In genomic region chr19:55633866-55634265, GRCh38 we compare ENCODE assay signal across 10 cellular contexts. TPM values are rescaled to one million over a fixed set of nuclear protein-coding genes. Genes with fewer than 3 reads are reported as not detected.
A peak's percentile ranks its signal among the peaks of the same experiment; 100 is the strongest.
DNase-seq lines count a peak whose midpoint lies in the region; ATAC-seq, FAIRE-seq and TF ChIP-seq lines count a peak whose summit lies in the region.
"Had no signal": no experiment of that assay in that cellular context is flagged by ENCODE, and none has a peak within 500 bp of the region (broad histone marks: within the 10 kb centered on the region; RNA-seq: fewer than 3 reads in every experiment).

No MANE protein-coding gene starts in this region.

- H3K36me3 Mint-ChIP-seq in GM23338 (ENCODE audit: low read depth): peaks cover 13% of the 10 kb centered on the region
- peaks cover 23% of the 10 kb centered on the region for H3K36me3 Mint-ChIP-seq in activated CD8-positive, alpha-beta T cell treated with anti-CD3 and anti-CD28 coated beads, Interleukin-2, amount 10 ng/mL, durations not matched to agents 7 days and 5 days (ENCODE audit: low read depth)

- H2AK5ac ChIP-seq in mesendoderm (ENCODE audit: low read length): no peak overlapping the region

- H3K9ac ChIP-seq in mesendoderm (ENCODE audit: low read length): no peak overlapping the region

- no peaks in the 10 kb centered on the region for H3K9me3 ChIP-seq in A549

- H3K4me3 ChIP-seq in A549: no peak overlapping the region; the same call in 2 of the 3 replicates
- no peak overlapping the region for H3K4me3 ChIP-seq in GM23338
- no peak overlapping the region for H3K4me3 ChIP-seq in mesendoderm (ENCODE audit: low read length)
- no peak overlapping the region for H3K4me3 ChIP-seq in brain microvascular endothelial cell (ENCODE audit: low read depth, low read length)

- H3K4me2 ChIP-seq in A549 (peak overlapping the region; percentile 70), GM23338 (no peak overlapping the region), mesendoderm (ENCODE audit: low read length) (no peak overlapping the region)

- TF ChIP-seq EP300 in A549 (IDR thresholded peaks at IDR 0.05): no peak

- CTCF ChIA-PET in A549 (lab: Yijun Ruan, JAX): interaction anchor here (0.9 to 24.9 kb wide), 23 partner anchors 11 to 498 kb away, joined by 3 to 363 read pairs (median 14); partner anchors contain the start of genes U2AF2, ZNF581, ZNF628 and ZNF784
- CTCF ChIA-PET in activated CD8-positive, alpha-beta T cell treated with anti-CD3 and anti-CD28 coated beads, Interleukin-2, amount 10 ng/mL, durations not matched to agents 7 days and 5 days (lab: Charles Lee): interaction anchor here (1.1 to 4.9 kb wide), 18 partner anchors 9 to 699 kb away, joined by 3 to 46 read pairs (median 10); partner anchors contain the start of genes CCDC106, FIZ1, U2AF2 and ZNF524

- DNase-seq in A549 (ENCODE audit: low read depth in 1 of 2, low spot score in 1 of 2) (no peak), GM23338 (ENCODE audit: low spot score) (no peak), mesendoderm (no peak), dedifferentiated amniotic fluid mesenchymal stem cell (ENCODE audit: extremely low spot score) (no peak), brain microvascular endothelial cell (no peak), NOMO-1 (lab: John Stamatoyannopoulos, UW; ENCODE audit: unreplicated experiment in 2 of 2) (no peak)
- no peak for DNase-seq in activated CD8-positive, alpha-beta T cell treated with anti-CD3 and anti-CD28 coated beads, Interleukin-2, amount 10 ng/mL, durations not matched to agents 7 days and 5 days
- DNase-seq: occipital lobe had no signal

- TF ChIP-seq RAD21 in A549 (conservative IDR thresholded peaks at IDR 0.05 in 1 of 2, IDR thresholded peaks at IDR 0.05 in 1 of 2): no peak

- ATAC-seq in A549: no peak
- ATAC-seq in GM23338: no peak
- no peak for ATAC-seq in activated CD8-positive, alpha-beta T cell treated with anti-CD3 and anti-CD28 coated beads, Interleukin-2, amount 10 ng/mL, durations not matched to agents 7 days and 5 days
- ATAC-seq in GM18909 (IDR thresholded peaks at IDR 0.05; ENCODE audit: poor library complexity, unreplicated experiment): no peak

- POLR2A ChIA-PET in A549 (lab: Yijun Ruan, JAX): interaction anchor here (0.7 to 2.0 kb wide), 6 partner anchors 9 to 1950 kb away, joined by 3 to 27 read pairs (median 6); partner anchors contain the start of gene ZNF784
- POLR2A ChIA-PET in activated CD8-positive, alpha-beta T cell treated with anti-CD3 and anti-CD28 coated beads, Interleukin-2, amount 10 ng/mL, durations not matched to agents 7 days and 5 days (lab: Charles Lee): interaction anchor here (1.1 to 1.6 kb wide), 3 partner anchors 12 to 27 kb away, joined by 3 to 5 read pairs (median 4); no protein-coding TSS in a partner anchor

- no peak overlapping the region for H2BK120ac ChIP-seq in mesendoderm (ENCODE audit: low read depth, low read length)

- no peak for TF ChIP-seq CTCF in A549 (IDR thresholded peaks at IDR 0.05)
- no peak for TF ChIP-seq CTCF in GM23338 (conservative IDR thresholded peaks at IDR 0.05; ENCODE audit: low read depth in 2 of 2)
- no peak for TF ChIP-seq CTCF in brain microvascular endothelial cell (IDR thresholded peaks at IDR 0.05; ENCODE audit: low read depth, low read length, missing control alignments)

- H3K79me1 ChIP-seq in mesendoderm (ENCODE audit: low read length): peaks cover 18% of the 10 kb centered on the region

- no peak overlapping the region for H2BK5ac ChIP-seq in mesendoderm (ENCODE audit: low read length)

- H3K4me1 Mint-ChIP-seq in GM23338: peaks cover 26% of the 10 kb centered on the region
- H3K4me1 Mint-ChIP-seq in activated CD8-positive, alpha-beta T cell treated with anti-CD3 and anti-CD28 coated beads, Interleukin-2, amount 10 ng/mL, durations not matched to agents 7 days and 5 days (ENCODE audit: low read depth): peaks cover 59% of the 10 kb centered on the region

- peak overlapping the region; percentile 95 for H2AFZ ChIP-seq in GM23338

- no peak for TF ChIP-seq POLR2A in A549 (IDR thresholded peaks at IDR 0.05; ENCODE audit: low read length)

- H3K4ac ChIP-seq in mesendoderm (ENCODE audit: low read depth, low read length): no peak overlapping the region

- H3K36me3 ChIP-seq in GM23338 (ENCODE audit: insufficient read depth) (no peaks in the 10 kb centered on the region), mesendoderm (ENCODE audit: control insufficient read depth, insufficient read depth, low read length) (no peaks in the 10 kb centered on the region), brain microvascular endothelial cell (replicated peaks) (no peaks in the 10 kb centered on the region)

- H3K79me2 ChIP-seq in GM23338 (replicated peaks; ENCODE audit: insufficient read depth) (peaks cover 17% of the 10 kb centered on the region), mesendoderm (ENCODE audit: control insufficient read depth, insufficient read depth, low read length) (peaks cover 16% of the 10 kb centered on the region)

- H3K9me3 Mint-ChIP-seq in GM23338: peaks cover 4% of the 10 kb centered on the region; the same call in 2 of the 3 replicates
- H3K9me3 Mint-ChIP-seq in activated CD8-positive, alpha-beta T cell treated with anti-CD3 and anti-CD28 coated beads, Interleukin-2, amount 10 ng/mL, durations not matched to agents 7 days and 5 days (ENCODE audit: insufficient read depth): no peaks in the 10 kb centered on the region

- H3K27ac Mint-ChIP-seq in GM23338: no peak overlapping the region
- H3K27ac Mint-ChIP-seq in activated CD8-positive, alpha-beta T cell treated with anti-CD3 and anti-CD28 coated beads, Interleukin-2, amount 10 ng/mL, durations not matched to agents 7 days and 5 days: peak overlapping the region; percentile 80

- H2BK15ac ChIP-seq in mesendoderm (replicated peaks; ENCODE audit: low read depth): no peak overlapping the region

- H3K18ac ChIP-seq in mesendoderm (ENCODE audit: low read length): no peak overlapping the region

- peaks cover 5% of the 10 kb centered on the region; the same call in 1 of the 2 replicates for H4K20me1 ChIP-seq in GM23338 (replicated peaks; ENCODE audit: insufficient read depth)

- peak overlapping the region; percentile 81 for H4K5ac ChIP-seq in mesendoderm (ENCODE audit: low read length)

- no peak overlapping the region for H4K8ac ChIP-seq in mesendoderm (ENCODE audit: low read depth, low read length)

- H3K27me3 ChIP-seq in GM23338 (ENCODE audit: insufficient read depth): no peaks in the 10 kb centered on the region
- no peaks in the 10 kb centered on the region for H3K27me3 ChIP-seq in mesendoderm (ENCODE audit: insufficient read depth, low read length, poor library complexity)
- H3K27me3 ChIP-seq in brain microvascular endothelial cell (replicated peaks): no peaks in the 10 kb centered on the region

- peaks cover 17% of the 10 kb centered on the region for H3K27me3 Mint-ChIP-seq in GM23338 (ENCODE audit: insufficient read depth, low read depth, poor library complexity)
- H3K27me3 Mint-ChIP-seq in activated CD8-positive, alpha-beta T cell treated with anti-CD3 and anti-CD28 coated beads, Interleukin-2, amount 10 ng/mL, durations not matched to agents 7 days and 5 days (ENCODE audit: low read depth): peaks cover 2% of the 10 kb centered on the region

- H3K9me2 ChIP-seq in GM23338 (ENCODE audit: insufficient read depth): no peaks in the 10 kb centered on the region; the same call in 1 of the 2 replicates

- no peak overlapping the region for H3K23ac ChIP-seq in mesendoderm (ENCODE audit: low read length)

- H3K4me1 ChIP-seq in A549: peaks cover 17% of the 10 kb centered on the region
- peaks cover 9% of the 10 kb centered on the region for H3K4me1 ChIP-seq in GM23338 (ENCODE audit: insufficient read depth)
- peaks cover 6% of the 10 kb centered on the region for H3K4me1 ChIP-seq in mesendoderm (ENCODE audit: control insufficient read depth, low read depth, low read length)

- no peak for FAIRE-seq in A549 (lab: Jason Lieb, UNC)
- FAIRE-seq: bronchial epithelial cell had no signal

- H3K27ac ChIP-seq in A549 (peak overlapping the region in 1 of 2 experiments; percentile 88; a peak in 4 of 6 replicates), GM23338 (ENCODE audit: low read depth) (no peak overlapping the region), mesendoderm (ENCODE audit: low read depth, low read length) (no peak overlapping the region), brain microvascular endothelial cell (no peak overlapping the region)

- in situ Hi-C loops in brain microvascular endothelial cell (cut with HindIII; ENCODE audit: low pct_ligation_motif_present, low sequenced_read_pairs): no loop called here

- 0 out of 2 replicates have a peak, but pooled peaks cover 10% of the 10 kb centered on the region for H3F3A ChIP-seq in GM23338 (replicated peaks; ENCODE audit: low read depth)

- no peak overlapping the region for H3K4me3 Mint-ChIP-seq in GM23338
- peak overlapping the region; percentile 100 for H3K4me3 Mint-ChIP-seq in activated CD8-positive, alpha-beta T cell treated with anti-CD3 and anti-CD28 coated beads, Interleukin-2, amount 10 ng/mL, durations not matched to agents 7 days and 5 days

- H3K56ac ChIP-seq in mesendoderm (ENCODE audit: low read length): no peak overlapping the region

- 95% methylated on average over 7 of the region's 7 CpGs for WGBS in A549 (ENCODE audit: missing lambda C conversion rate)
- WGBS in mesendoderm (ENCODE audit: extremely low coverage, insufficient coverage, low lambda C conversion rate): no CpG with 5 or more reads among the region's 7 CpGs

RNA-seq across cellular contexts. Expression of gene ZNF580, which starts 6.9 kb away (rescaled TPM):
- 9.2 and 15.2 TPM in 2 replicates for polyA plus RNA-seq in A549 (2011; rRNA removed)
- 31.0 and 40.5 TPM in 2 replicates for polyA plus RNA-seq in A549 (2012; cell fraction: cytosol; rRNA removed)
- polyA plus RNA-seq in A549 (2012; cell fraction: nucleus; rRNA removed): 44.9 and 60.4 TPM in 2 replicates
- polyA plus RNA-seq in A549 (2017; fragmentation: RNase III; extraction: RNeasy Plus Mini Kit Qiagen cat#74134 plus additional on column Dnase treatment): 40.5 to 57.0 TPM (median 52.8 TPM) in 3 replicates
- 14.0 and 15.0 TPM in 2 replicates for polyA minus RNA-seq in A549 (2011; rRNA and poly(A)+ RNA removed)
- 10.9 and 18.7 TPM in 2 replicates for total RNA-seq in GM23338 (2014; rRNA removed; shearing (Covaris generic))
- polyA plus RNA-seq in GM23338 (2016; fragmentation: Nextera tagmentation; extraction: Ambion mirVana): 23.6 and 23.9 TPM in 2 replicates
- total RNA-seq in activated CD8-positive, alpha-beta T cell treated with anti-CD3 and anti-CD28 coated beads, Interleukin-2, amount 10 ng/mL, durations not matched to agents 7 days and 5 days: 10 to 100 TPM; 30.2 to 32.1 TPM
- 12.1 TPM for polyA plus RNA-seq in mesendoderm (2013, experiment 1 of 2)
- polyA plus RNA-seq in mesendoderm (2013, experiment 2 of 2): 13.5 TPM

RNA-seq across cellular contexts. Expression of gene ZNF784, which starts 9.5 kb away (rescaled TPM):
- polyA plus RNA-seq in A549 (2011; rRNA removed) (3.5 and 4.1 TPM in 2 replicates), A549 (2017; fragmentation: RNase III; extraction: RNeasy Plus Mini Kit Qiagen cat#74134 plus additional on column Dnase treatment) (6.0 to 7.1 TPM (median 6.6 TPM) in 3 replicates), GM23338 (2016; fragmentation: Nextera tagmentation; extraction: Ambion mirVana) (1.5 and 1.6 TPM in 2 replicates)
- 5.1 and 7.2 TPM in 2 replicates for polyA plus RNA-seq in A549 (2012; cell fraction: cytosol; rRNA removed)
- polyA plus RNA-seq in A549 (2012; cell fraction: nucleus; rRNA removed): 12.3 and 14.7 TPM in 2 replicates
- polyA minus RNA-seq in A549 (2011; rRNA and poly(A)+ RNA removed): 5.4 and 5.5 TPM in 2 replicates
- 5.6 and 6.7 TPM in 2 replicates for total RNA-seq in GM23338 (2014; rRNA removed; shearing (Covaris generic))
- 1 to 10 TPM; 5.2 to 5.3 TPM for total RNA-seq in activated CD8-positive, alpha-beta T cell treated with anti-CD3 and anti-CD28 coated beads, Interleukin-2, amount 10 ng/mL, durations not matched to agents 7 days and 5 days
- 3.9 TPM for polyA plus RNA-seq in mesendoderm (2013, experiment 1 of 2)
- 4.4 TPM for polyA plus RNA-seq in mesendoderm (2013, experiment 2 of 2)

RNA-seq across cellular contexts. Expression of gene ZNF581, which starts 9.6 kb away (rescaled TPM):
- 13.9 and 17.1 TPM in 2 replicates for polyA plus RNA-seq in A549 (2011; rRNA removed)
- 24.8 and 34.0 TPM in 2 replicates for polyA plus RNA-seq in A549 (2012; cell fraction: cytosol; rRNA removed)
- polyA plus RNA-seq in A549 (2012; cell fraction: nucleus; rRNA removed): 24.9 and 37.8 TPM in 2 replicates
- 24.3 to 25.6 TPM (median 24.9 TPM) in 3 replicates for polyA plus RNA-seq in A549 (2017; fragmentation: RNase III; extraction: RNeasy Plus Mini Kit Qiagen cat#74134 plus additional on column Dnase treatment)
- polyA minus RNA-seq in A549 (2011; rRNA and poly(A)+ RNA removed): 24.8 and 30.6 TPM in 2 replicates
- total RNA-seq in GM23338 (2014; rRNA removed; shearing (Covaris generic)): 67.2 and 87.6 TPM in 2 replicates
- 48.5 and 50.7 TPM in 2 replicates for polyA plus RNA-seq in GM23338 (2016; fragmentation: Nextera tagmentation; extraction: Ambion mirVana)
- 10 to 100 TPM; 22.7 to 24.4 TPM for total RNA-seq in activated CD8-positive, alpha-beta T cell treated with anti-CD3 and anti-CD28 coated beads, Interleukin-2, amount 10 ng/mL, durations not matched to agents 7 days and 5 days
- 34.8 TPM for polyA plus RNA-seq in mesendoderm (2013, experiment 1 of 2)
- polyA plus RNA-seq in mesendoderm (2013, experiment 2 of 2): 34.8 TPM

RNA-seq across cellular contexts. Expression of gene CCDC106, which starts 14.1 kb away (rescaled TPM):
- 5.2 and 5.5 TPM in 2 replicates for polyA plus RNA-seq in A549 (2011; rRNA removed)
- 15.3 and 18.3 TPM in 2 replicates for polyA plus RNA-seq in A549 (2012; cell fraction: cytosol; rRNA removed)
- polyA plus RNA-seq in A549 (2012; cell fraction: nucleus; rRNA removed): 18.6 and 20.8 TPM in 2 replicates
- polyA plus RNA-seq in A549 (2017; fragmentation: RNase III; extraction: RNeasy Plus Mini Kit Qiagen cat#74134 plus additional on column Dnase treatment): 15.7 to 17.6 TPM (median 17.4 TPM) in 3 replicates
- polyA minus RNA-seq in A549 (2011; rRNA and poly(A)+ RNA removed): 2.3 and 5.7 TPM in 2 replicates
- total RNA-seq in GM23338 (2014; rRNA removed; shearing (Covaris generic)): 8.2 and 12.0 TPM in 2 replicates
- polyA plus RNA-seq in GM23338 (2016; fragmentation: Nextera tagmentation; extraction: Ambion mirVana): 17.6 and 19.9 TPM in 2 replicates
- 1 to 10 TPM; 8.7 to 9.4 TPM for total RNA-seq in activated CD8-positive, alpha-beta T cell treated with anti-CD3 and anti-CD28 coated beads, Interleukin-2, amount 10 ng/mL, durations not matched to agents 7 days and 5 days
- 7.9 TPM for polyA plus RNA-seq in mesendoderm (2013, experiment 1 of 2)
- 7.9 TPM for polyA plus RNA-seq in mesendoderm (2013, experiment 2 of 2)

RNA-seq across cellular contexts. Expression of gene U2AF2, which starts 21.0 kb away (rescaled TPM):
- polyA plus RNA-seq in A549 (2011; rRNA removed) (147 and 157 TPM in 2 replicates), A549 (2017; fragmentation: RNase III; extraction: RNeasy Plus Mini Kit Qiagen cat#74134 plus additional on column Dnase treatment) (280 to 302 TPM (median 293 TPM) in 3 replicates), GM23338 (2016; fragmentation: Nextera tagmentation; extraction: Ambion mirVana) (73.1 and 75.2 TPM in 2 replicates)
- 498 and 577 TPM in 2 replicates for polyA plus RNA-seq in A549 (2012; cell fraction: cytosol; rRNA removed)
- polyA plus RNA-seq in A549 (2012; cell fraction: nucleus; rRNA removed): 800 and 847 TPM in 2 replicates
- 154 and 158 TPM in 2 replicates for polyA minus RNA-seq in A549 (2011; rRNA and poly(A)+ RNA removed)
- total RNA-seq in GM23338 (2014; rRNA removed; shearing (Covaris generic)): 233 and 234 TPM in 2 replicates
- total RNA-seq in activated CD8-positive, alpha-beta T cell treated with anti-CD3 and anti-CD28 coated beads, Interleukin-2, amount 10 ng/mL, durations not matched to agents 7 days and 5 days: 100 to 1,000 TPM; 296 to 321 TPM
- polyA plus RNA-seq in mesendoderm (2013, experiment 1 of 2): 204 TPM
- polyA plus RNA-seq in mesendoderm (2013, experiment 2 of 2): 201 TPM
